Comparison of ENCODE assay signal across 8 cellular contexts in genomic region chr6:33313709-33314514, GRCh38.
A peak's percentile ranks its signal among the peaks of the same experiment; 100 is the strongest.
DNase-seq lines count a peak whose midpoint lies in the region; ATAC-seq lines count a peak whose summit lies in the region.

Gene TAPBP (minus strand): TSS chr6:33314078. CDS start chr6:33314041, 37 bp downstream.

- DNase-seq in NOMO-1 treated with DMSO at 0.1 percent for 48 hours (lab: John Stamatoyannopoulos, UW; ENCODE audit: unreplicated experiment) (peak; percentile 62), activated T-cell treated with anti-CD3 and anti-CD28 coated beads for 1 hour (ENCODE audit: low read depth) (peak; percentile 71), epidermal melanocyte (ENCODE audit: insufficient read length, low spot score) (peak; percentile 29), midbrain (lab: John Stamatoyannopoulos, UW) (peak; percentile 53)
- DNase-seq in stimulated activated CD8-positive, alpha-beta memory T cell treated with anti-CD3 and anti-CD28 coated beads, Interleukin-15, amount 100 ng/mL, for 48 hours (ENCODE audit: low read depth in 2 of 2) = peak; percentile 81 to 87

- ATAC-seq in GM18502 (IDR thresholded peaks at IDR 0.05; ENCODE audit: poor library complexity, unreplicated experiment) (peak; percentile 38), HG03045 (IDR thresholded peaks at IDR 0.05; ENCODE audit: unreplicated experiment) (peak; percentile 28), HG02973 (IDR thresholded peaks at IDR 0.05; ENCODE audit: unreplicated experiment) (no peak)

Comparison
In these comparisons a context has a peak if more than half of its experiments do, and no peak if none do; other contexts are left out.
1. DNase-seq: peak in every context shown above with its lines; median percentile 84 in stimulated activated CD8-positive, alpha-beta memory T cell treated with anti-CD3 and anti-CD28 coated beads, Interleukin-15, amount 100 ng/mL, for 48 hours; 71 in activated T-cell treated with anti-CD3 and anti-CD28 coated beads for 1 hour; 62 in NOMO-1 treated with DMSO at 0.1 percent for 48 hours; 53 in midbrain; 29 in epidermal melanocyte.